In the genomic region with DNA sequence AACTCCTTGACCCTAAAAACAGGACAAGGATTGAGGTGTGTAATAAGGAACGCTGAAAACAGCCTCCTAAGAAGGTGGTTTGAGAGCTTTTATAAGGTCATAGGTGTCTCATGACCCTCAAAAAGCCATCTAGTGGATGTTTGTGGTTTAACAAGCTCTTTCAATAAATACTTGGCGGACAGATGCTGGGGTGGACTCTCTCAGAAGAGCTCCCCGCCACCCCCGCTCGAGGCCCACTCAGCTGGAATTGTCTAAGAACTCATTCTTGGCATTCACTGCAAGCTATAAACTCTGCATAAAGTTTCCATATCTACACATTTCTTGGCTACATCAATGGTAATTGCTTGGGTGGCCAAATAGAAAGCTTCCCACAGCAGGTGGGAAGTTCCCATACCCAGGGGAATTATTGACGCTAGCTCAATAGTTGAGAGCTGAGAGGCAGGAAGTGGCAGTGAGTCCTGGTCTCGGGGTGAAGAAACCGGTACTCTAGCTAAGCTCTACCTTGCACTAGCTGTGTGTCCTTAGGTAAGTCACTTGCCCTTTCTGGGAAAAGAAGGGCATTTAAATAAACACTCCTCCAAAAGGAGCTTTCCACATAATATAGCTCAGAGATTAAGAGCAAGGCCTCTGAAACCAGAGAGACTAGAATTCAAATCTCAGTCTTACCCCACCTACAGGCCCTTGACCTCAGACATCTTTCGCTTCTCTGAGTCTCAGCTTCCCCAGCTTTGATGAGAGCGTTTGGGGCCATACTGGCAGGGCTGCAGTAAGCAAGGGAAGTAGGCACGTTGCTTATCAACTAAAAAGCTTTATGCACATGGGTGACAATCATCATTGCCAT, we compare ENCODE assay signal across 8 cellular contexts. TPM values are rescaled to one million over a fixed set of nuclear protein-coding genes. Genes with fewer than 3 reads are reported as not detected.
A peak's percentile ranks its signal among the peaks of the same experiment; 100 is the strongest.
DNase-seq lines count a peak whose midpoint lies in the region; ATAC-seq and TF ChIP-seq lines count a peak whose summit lies in the region.

No MANE protein-coding gene starts in this region.

- H3K9me3 ChIP-seq in OCI-LY3 (ENCODE audit: insufficient read depth, low read length), result no peaks in the 10 kb centered on the region
- no peaks in the 10 kb centered on the region for H3K9me3 ChIP-seq in esophagus squamous epithelium

- H3K4me2 ChIP-seq in OCI-LY3 (ENCODE audit: low read length), result peak overlapping the region; percentile 69

- no peaks in the 10 kb centered on the region for H3K36me3 Mint-ChIP-seq in memory B cell

- H3K27me3 Mint-ChIP-seq in memory B cell, result peaks cover 25% of the 10 kb centered on the region

- intact Hi-C loops in esophagus squamous epithelium (cut with DNase I), result no loop called here

- H3K27ac ChIP-seq in OCI-LY3 (ENCODE audit: low read length), result peak overlapping the region; percentile 67
- no peak overlapping the region for H3K27ac ChIP-seq in esophagus squamous epithelium

- H3K4me3 ChIP-seq in OCI-LY3 (ENCODE audit: low read length) (peak overlapping the region; percentile 58), esophagus squamous epithelium (no peak overlapping the region)

- peak overlapping the region; percentile 29 for H3K4me3 Mint-ChIP-seq in memory B cell

- TF ChIP-seq POLR2A in esophagus squamous epithelium (IDR thresholded peaks at IDR 0.05), result no peak

- WGBS in esophagus squamous epithelium, 2 donors, result 65 to 73% methylated on average over 11 of the region's 11 CpGs

- H3K27me3 ChIP-seq in OCI-LY3 (ENCODE audit: low read depth, low read length) (no peaks in the 10 kb centered on the region), esophagus squamous epithelium (peaks cover 0 to 53% (median 0%) of the 10 kb centered on the region in 4 donors)

- H3K4me1 ChIP-seq in OCI-LY3 (ENCODE audit: low read length), result peaks cover 73% of the 10 kb centered on the region
- no peaks in the 10 kb centered on the region for H3K4me1 ChIP-seq in esophagus squamous epithelium

- peak overlapping the region; percentile 41 for H3K27ac Mint-ChIP-seq in memory B cell

- ATAC-seq in GM18907 (IDR thresholded peaks at IDR 0.05; ENCODE audit: unreplicated experiment), result peak; percentile 76
- ATAC-seq in HG03039 (IDR thresholded peaks at IDR 0.05; ENCODE audit: unreplicated experiment), result peak; percentile 62
- peak; percentile 89 for ATAC-seq in memory B cell (ENCODE audit: low read depth)

- H2AFZ ChIP-seq in OCI-LY3 (ENCODE audit: low read depth, low read length), result peak overlapping the region; percentile 75

- H3K9me3 Mint-ChIP-seq in memory B cell, result no peaks in the 10 kb centered on the region

- H3K36me3 ChIP-seq in OCI-LY3 (replicated peaks; ENCODE audit: low read depth, low read length) (no peaks in the 10 kb centered on the region), esophagus squamous epithelium (no peaks in the 10 kb centered on the region)

- TF ChIP-seq CTCF in OCI-LY3 (IDR thresholded peaks at IDR 0.05; ENCODE audit: low read depth, low read length) (peak; percentile 62), esophagus squamous epithelium (IDR thresholded peaks at IDR 0.05) (peak in 1 of 6 experiments; percentile 20)

- H3K4me1 Mint-ChIP-seq in memory B cell, result peaks cover 32% of the 10 kb centered on the region

- DNase-seq in COR-L47 (lab: John Stamatoyannopoulos, UW) (peak; percentile 46), memory B cell (ENCODE audit: low spot score in 2 of 2) (peak in 1 of 2 donors; percentile 60), esophagus squamous epithelium (lab: John Stamatoyannopoulos, UW) (no peak), cerebellar nuclear complex (lab: John Stamatoyannopoulos, UW) (no peak), DMS114 treated with DMSO at 0.1 percent for 48 hours (lab: John Stamatoyannopoulos, UW; ENCODE audit: unreplicated experiment) (no peak)

- no peaks in the 10 kb centered on the region for H4K20me1 ChIP-seq in OCI-LY3 (ENCODE audit: insufficient read depth, low read length)

- no peaks in the 10 kb centered on the region for H3K79me2 ChIP-seq in OCI-LY3 (ENCODE audit: low read length)

- peak overlapping the region; percentile 38 for H3K9ac ChIP-seq in OCI-LY3 (ENCODE audit: low read length)

RNA-seq across cellular contexts. Expression of a gene that starts 6.4 kb away (rescaled TPM):
- not detected for total RNA-seq in esophagus squamous epithelium

RNA-seq across cellular contexts. Expression of a gene that starts 22.1 kb away (rescaled TPM):
- total RNA-seq in esophagus squamous epithelium, result not detected

RNA-seq across cellular contexts. Expression of a gene that starts 38.6 kb away (rescaled TPM):
- total RNA-seq in esophagus squamous epithelium, result not detected
